11 cellular contexts compared by ENCODE assay signal in genomic region chrX:9456250-9457074, GRCh38. TPM values are rescaled to one million over a fixed set of nuclear protein-coding genes. Genes with fewer than 3 reads are reported as not detected.
DNase-seq lines count a peak whose midpoint lies in the region; ATAC-seq, FAIRE-seq and TF ChIP-seq lines count a peak whose summit lies in the region.
"Had no signal": no experiment of that assay in that cellular context is flagged by ENCODE, and none has a peak within 500 bp of the region (broad histone marks: within the 10 kb centered on the region; RNA-seq: fewer than 3 reads in every experiment).

No MANE protein-coding gene starts in this region.

- H3K4me1 ChIP-seq in OCI-LY1 (ENCODE audit: insufficient read depth, low read length, severe bottlenecking) = peaks cover 25% of the 10 kb centered on the region
- peaks cover 18 to 26% of the 10 kb centered on the region in 2 experiments for H3K4me1 ChIP-seq in neutrophil (ENCODE audit: control insufficient read depth in 1 of 2, insufficient read depth in 1 of 2, low read depth in 1 of 2, low read length in 1 of 2)
- H3K4me1 ChIP-seq: body of pancreas had no signal

- BruUV-seq in Calu3 (replicated peaks; lab: Mats Ljungman, UMichigan) = no TSS peak

- H2AFZ ChIP-seq in OCI-LY1 (ENCODE audit: low read length) = no peak overlapping the region; the same call in 1 of the 2 replicates

- POLR2A ChIA-PET in WTC11 (lab: Charles Lee) = no interaction called here

- CTCF ChIA-PET in WTC11 (lab: Charles Lee) (no interaction called here), Calu3 (lab: Charles Lee) (no interaction called here)

- H4K20me1 ChIP-seq in OCI-LY1 (ENCODE audit: insufficient read depth, low read length) = no peaks in the 10 kb centered on the region

- H3F3A ChIP-seq in OCI-LY1 (ENCODE audit: insufficient read depth, low read length) = no peaks in the 10 kb centered on the region

- DNase-seq in GM12892 (ENCODE audit: insufficient read length) = no peak
- peak; percentile 25 for DNase-seq in activated naive CD4-positive, alpha-beta T cell treated with anti-CD3 and anti-CD28 coated beads, Interleukin-2, amount 50 U/mL, for 16 hours
- DNase-seq in WTC11 (ENCODE audit: low spot score) = no peak
- DNase-seq in Calu3 = no peak
- no peak for DNase-seq in UCSD-AML1 (lab: John Stamatoyannopoulos, UW; ENCODE audit: unreplicated experiment)
- DNase-seq in inferior parietal cortex (ENCODE audit: extremely low spot score) = no peak
- DNase-seq: body of pancreas, NCI-H2029 treated with DMSO at 0.1 percent for 48 hours had no signal

- H3K27ac ChIP-seq in OCI-LY1 (ENCODE audit: low read depth, low read length, poor library complexity, severe bottlenecking) = peak overlapping the region; percentile 45
- H3K27ac ChIP-seq in neutrophil = peak overlapping the region; percentile 72
- H3K27ac ChIP-seq: body of pancreas had no signal

- H3K36me3 Mint-ChIP-seq in WTC11 = no peaks in the 10 kb centered on the region
- no peaks in the 10 kb centered on the region for H3K36me3 Mint-ChIP-seq in Calu3 (ENCODE audit: insufficient read depth, unreplicated experiment)

- H3K27ac Mint-ChIP-seq in WTC11 (no peak overlapping the region), Calu3 (ENCODE audit: unreplicated experiment) (no peak overlapping the region)

- H3K4me3 ChIP-seq in OCI-LY1 (ENCODE audit: low read depth, low read length, poor library complexity, severe bottlenecking) = no peak overlapping the region
- H3K4me3 ChIP-seq in neutrophil (ENCODE audit: low read depth in 1 of 2, low read length in 1 of 2) = no peak overlapping the region
- H3K4me3 ChIP-seq: body of pancreas had no signal

- H3K4me3 Mint-ChIP-seq in WTC11 = no peak overlapping the region
- H3K4me3 Mint-ChIP-seq in Calu3 (ENCODE audit: low read depth, unreplicated experiment) = no peak overlapping the region

- peaks cover 2% of the 10 kb centered on the region; the same call in 1 of the 2 replicates for H3K4me1 Mint-ChIP-seq in WTC11
- H3K4me1 Mint-ChIP-seq in Calu3 (ENCODE audit: low read depth, unreplicated experiment) = no peaks in the 10 kb centered on the region

- no peak overlapping the region for H3K9ac ChIP-seq in OCI-LY1 (ENCODE audit: low read length)

- H3K36me3 ChIP-seq in OCI-LY1 (ENCODE audit: insufficient read depth, low read length) (no peaks in the 10 kb centered on the region; the same call in 1 of the 2 replicates), neutrophil (no peaks in the 10 kb centered on the region)

- FAIRE-seq in GM12892 (lab: Jason Lieb, UNC) = peak; percentile 78

- ATAC-seq in WTC11 = no peak
- ATAC-seq: body of pancreas, Panc1 had no signal

- no peak for TF ChIP-seq POLR2A in GM12892 (IDR thresholded peaks at IDR 0.05; ENCODE audit: low read depth, low read length)

- no peaks in the 10 kb centered on the region for H3K9me2 ChIP-seq in OCI-LY1 (ENCODE audit: low read depth, low read length)

- intact Hi-C loops in Calu3 (cut with micrococcal nuclease; ENCODE audit: unreplicated experiment) = no loop called here

- H3K27me3 Mint-ChIP-seq in WTC11 (ENCODE audit: low read depth) (no peaks in the 10 kb centered on the region), Calu3 (ENCODE audit: unreplicated experiment) (no peaks in the 10 kb centered on the region)

- TF ChIP-seq CTCF in OCI-LY1 (IDR thresholded peaks at IDR 0.05; ENCODE audit: low read length) = no peak
- TF ChIP-seq CTCF in neutrophil (IDR thresholded peaks at IDR 0.05) = no peak
- no peak for TF ChIP-seq CTCF in WTC11 (IDR thresholded peaks at IDR 0.05)
- TF ChIP-seq CTCF in Calu3 (IDR thresholded peaks at IDR 0.05; ENCODE audit: unreplicated experiment) = no peak

- H3K79me2 ChIP-seq in OCI-LY1 (ENCODE audit: insufficient read depth, low read length) = no peaks in the 10 kb centered on the region

- H3K9me3 Mint-ChIP-seq in WTC11 = no peaks in the 10 kb centered on the region
- H3K9me3 Mint-ChIP-seq in Calu3 (ENCODE audit: low read depth, unreplicated experiment) = no peaks in the 10 kb centered on the region

- H3K4me2 ChIP-seq in OCI-LY1 (ENCODE audit: low read length) = no peak overlapping the region

- no peaks in the 10 kb centered on the region for H3K9me3 ChIP-seq in OCI-LY1 (ENCODE audit: low read length)
- no peaks in the 10 kb centered on the region for H3K9me3 ChIP-seq in neutrophil
- H3K9me3 ChIP-seq: body of pancreas had no signal

- H3K27me3 ChIP-seq in OCI-LY1 (ENCODE audit: insufficient read depth, low read length) (no peaks in the 10 kb centered on the region), neutrophil (no peaks in the 10 kb centered on the region)
- H3K27me3 ChIP-seq: body of pancreas had no signal

TF ChIP-seq in WTC11, 78 proteins besides CTCF, POLR2A, EP300 and RAD21:
- TF ChIP-seq TCF7 (CRISPR knock-in tag; IDR thresholded peaks at IDR 0.05; ENCODE audit: low read depth) = no peak
- no peak for TF ChIP-seq ATF6 (CRISPR knock-in tag; IDR thresholded peaks at IDR 0.05)
- no peak for TF ChIP-seq ZBTB43 (CRISPR knock-in tag; IDR thresholded peaks at IDR 0.05)
- TF ChIP-seq ELF4 (CRISPR knock-in tag; IDR thresholded peaks at IDR 0.05; ENCODE audit: low read depth) = no peak
- no peak for TF ChIP-seq CBFB (CRISPR knock-in tag; IDR thresholded peaks at IDR 0.05; ENCODE audit: low read depth)
- no peak for TF ChIP-seq RELA (CRISPR knock-in tag; IDR thresholded peaks at IDR 0.05; ENCODE audit: borderline replicate concordance)
- TF ChIP-seq HMGA2 (CRISPR knock-in tag; IDR thresholded peaks at IDR 0.05) = no peak
- no peak for TF ChIP-seq MAX (CRISPR knock-in tag; IDR thresholded peaks at IDR 0.05)
- no peak for TF ChIP-seq NR3C1 (CRISPR knock-in tag; conservative IDR thresholded peaks at IDR 0.05; ENCODE audit: low read depth)
- no peak for TF ChIP-seq NFE2L1 (CRISPR knock-in tag; IDR thresholded peaks at IDR 0.05)
- TF ChIP-seq ZNF671 (CRISPR knock-in tag; IDR thresholded peaks at IDR 0.05) = no peak
- TF ChIP-seq GTF2I (CRISPR knock-in tag; conservative IDR thresholded peaks at IDR 0.05) = no peak

RNA-seq across cellular contexts. Expression of gene TBL1X, which starts 8.4 kb away (rescaled TPM):
- 5.4 TPM for polyA plus RNA-seq in GM12892 (2012; ENCODE audit: missing spikeins)
- total RNA-seq in WTC11 (2021) (22.2 to 27.7 TPM (median 24.1 TPM) in 3 replicates), Calu3 (2022) (24.9 and 25.0 TPM in 2 replicates)
